ENCODE assay signal across 32 cellular contexts in the genomic region with DNA sequence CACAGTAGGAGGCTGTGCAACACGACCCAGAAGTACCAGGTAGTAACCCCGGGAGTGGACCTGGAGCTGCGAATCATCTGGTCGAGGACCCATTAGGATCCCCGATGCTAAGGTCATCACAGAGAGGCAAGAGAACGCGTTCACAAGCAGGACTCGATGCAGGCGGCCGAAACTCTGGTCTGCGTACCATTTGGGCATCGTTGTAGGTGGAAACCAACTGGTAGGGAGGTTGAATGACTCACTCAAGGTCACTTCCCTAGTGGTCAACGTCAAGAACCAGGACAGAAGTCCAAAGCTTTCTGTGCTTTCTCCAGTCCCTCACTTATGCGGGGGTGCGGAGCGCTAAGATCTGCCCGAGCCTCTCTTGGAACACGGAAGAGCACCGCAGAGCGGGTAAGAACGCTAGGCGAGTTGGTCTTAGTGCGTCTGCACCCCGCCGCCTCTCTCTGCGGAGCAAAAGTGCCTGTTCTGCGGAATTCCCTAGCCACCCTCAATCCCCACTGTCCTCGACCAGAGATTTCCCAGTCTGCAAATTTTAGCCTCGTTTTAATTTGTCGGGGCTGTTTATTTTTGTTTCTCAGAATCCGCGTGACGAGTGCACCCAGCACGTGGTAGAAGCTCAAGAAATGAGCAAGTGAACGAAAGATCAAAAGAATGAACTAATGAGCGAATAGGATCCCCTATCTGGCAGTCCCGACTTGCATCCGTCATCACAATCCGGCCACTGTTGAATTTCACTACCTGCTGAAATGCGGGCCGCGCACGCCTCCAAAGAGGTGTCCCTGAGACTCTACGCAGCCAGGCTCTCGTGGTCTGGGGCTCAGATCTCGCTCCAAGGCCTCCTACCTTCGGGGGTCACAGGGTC. TPM values are rescaled to one million over a fixed set of nuclear protein-coding genes. Genes with fewer than 3 reads are reported as not detected.
DNase-seq lines count a peak whose midpoint lies in the region; ATAC-seq, FAIRE-seq and TF ChIP-seq lines count a peak whose summit lies in the region.
"Had no signal": no experiment of that assay in that cellular context is flagged by ENCODE, and none has a peak within 500 bp of the region (broad histone marks: within the 10 kb centered on the region; RNA-seq: fewer than 3 reads in every experiment).

No MANE protein-coding gene starts in this region.

- H3K4me1 ChIP-seq in GM23338 (ENCODE audit: insufficient read depth) (peaks cover 51% of the 10 kb centered on the region), K562 (replicated peaks in 1 of 2; ENCODE audit: control insufficient read depth in 2 of 2, insufficient read depth in 2 of 2, low read length in 2 of 2) (peaks cover 0 to 23% of the 10 kb centered on the region in 2 experiments; a peak in 1 of 5 replicates), adrenal gland (replicated peaks in 1 of 2) (peaks cover 0 to 3% of the 10 kb centered on the region in 2 donors)
- H3K4me1 ChIP-seq: SJCRH30 had no signal

- peaks cover 14% of the 10 kb centered on the region for H3K9me3 Mint-ChIP-seq in GM23338
- H3K9me3 Mint-ChIP-seq in memory B cell, result no peaks in the 10 kb centered on the region
- H3K9me3 Mint-ChIP-seq in stimulated activated memory B cell treated with anti-CD40 and anti-IgM and Interleukin-4, amounts not matched to agents 10 μg/mL and 1 μg/mL and 100 μg/mL, for 72 hours, result peaks cover 2% of the 10 kb centered on the region
- H3K9me3 Mint-ChIP-seq: activated naive CD4-positive, alpha-beta T cell treated with anti-CD3 and anti-CD28 coated beads, Interleukin-2, amount 50 U/mL, for 72 hours; activated T-helper 2 cell treated with anti-CD3 and anti-CD28 coated beads, Interferon-gamma antibody, Interleukin-2, Interleukin-4, amounts not matched to agents 10 μg/mL and 5 μg/mL and 100 μg/mL, durations not matched to agents 14 hours and 24 hours and 36 hours; mesothelial cell of epicardium; natural killer cell had no signal

- TF ChIP-seq POLR2A in K562 (conservative IDR thresholded peaks at IDR 0.05) (no peak), adrenal gland (IDR thresholded peaks at IDR 0.05) (no peak)

- H3F3A ChIP-seq in GM23338 (replicated peaks; ENCODE audit: low read depth), result peaks cover 6% of the 10 kb centered on the region; the same call in 1 of the 2 replicates

- intact Hi-C loops in K562 (cut with micrococcal nuclease), result no loop called here
- intact Hi-C loops in adrenal gland (cut with DNase I), result no loop called here

- BruUV-seq in K562 (replicated peaks; lab: Mats Ljungman, UMichigan), result no TSS peak

- H4K20me1 ChIP-seq in GM23338 (replicated peaks; ENCODE audit: insufficient read depth) (peaks cover 46% of the 10 kb centered on the region), K562 (replicated peaks; ENCODE audit: control insufficient read depth, insufficient read depth, low read length) (no peaks in the 10 kb centered on the region)

- H3K9me2 ChIP-seq in GM23338 (ENCODE audit: insufficient read depth), result no peaks in the 10 kb centered on the region

- no peaks in the 10 kb centered on the region for H3K9me3 ChIP-seq in K562 (replicated peaks; ENCODE audit: control insufficient read depth, insufficient read depth, low read depth, low read length)
- H3K9me3 ChIP-seq in adrenal gland (replicated peaks in 1 of 3), result no peaks in the 10 kb centered on the region
- H3K9me3 ChIP-seq: ascending aorta, left ventricle myocardium inferior, MG63, pancreas, SJCRH30 had no signal

- TF ChIP-seq CTCF in GM23338 (conservative IDR thresholded peaks at IDR 0.05; ENCODE audit: low read depth in 2 of 2) (0 out of 4 replicates have a peak, but pooled peaks of 1 of the 2 experiments have one; percentile 5), K562 (IDR thresholded peaks at IDR 0.05 in 2 of 3, conservative IDR thresholded peaks at IDR 0.05 in 1 of 3; ENCODE audit: insufficient read depth in 2 of 3, low read depth in 1 of 3, low read length in 3 of 3) (no peak), adrenal gland (IDR thresholded peaks at IDR 0.05) (no peak)

- peak; percentile 61 for DNase-seq in GM23338 (ENCODE audit: low spot score)
- no peak for DNase-seq in K562 (ENCODE audit: extremely low read depth in 1 of 4, low spot score in 3 of 4)
- DNase-seq in memory B cell (ENCODE audit: low spot score in 2 of 2), result no peak
- DNase-seq in 8988T, result no peak
- no peak for DNase-seq in adrenal gland
- DNase-seq: activated CD8-positive, alpha-beta T cell treated with anti-CD3 and anti-CD28 coated beads for 36 hours; CD4-positive, alpha-beta memory T cell; HCEC 1CT; hypothalamus; KG1; left ventricle myocardium inferior; MG63; natural killer cell; NCI-H1417; NCI-H2081; NCI-H2227 treated with DMSO at 0.1 percent for 48 hours; NCI-H526 treated with DMSO at 0.1 percent for 48 hours; SJCRH30; stimulated activated CD4-positive, alpha-beta T cell treated with anti-CD3 and anti-CD28 coated beads, Interleukin-2, amount 100 ng/mL, for 48 hours had no signal

- POLR2A ChIA-PET in K562 (lab: Yijun Ruan, JAX), result no interaction called here

- 0 out of 2 replicates have a peak overlapping the region, but pooled peaks have one; percentile 38 for H2AFZ ChIP-seq in GM23338
- no peak overlapping the region for H2AFZ ChIP-seq in K562 (ENCODE audit: low read depth, low read length)

- 7% methylated on average over 47 of the region's 47 CpGs for WGBS in K562 (ENCODE audit: insufficient coverage, low coverage, missing lambda C conversion rate)
- 17 to 26% (median 22%) methylated on average over 35 to 47 of the region's 47 CpGs for WGBS in adrenal gland, 4 donors

- FAIRE-seq in K562 (lab: Jason Lieb, UNC), result peak; percentile 54
- FAIRE-seq: endometrium, GM12892, pancreas, RCC 7860 had no signal

- ATAC-seq in GM23338, result no peak; the same call in 2 of the 3 replicates
- ATAC-seq in K562, result no peak
- ATAC-seq in memory B cell (ENCODE audit: low read depth), result no peak
- ATAC-seq in stimulated activated memory B cell treated with anti-CD40 and anti-IgM and Interleukin-4, amounts not matched to agents 10 μg/mL and 1 μg/mL and 100 μg/mL, for 72 hours, result no peak
- no peak for ATAC-seq in GM21367 (IDR thresholded peaks at IDR 0.05; ENCODE audit: unreplicated experiment)
- ATAC-seq: activated CD4-positive, CD25-positive, alpha-beta regulatory T cell treated with anti-CD3 and anti-CD28 coated beads, Interleukin-2, amount 50 U/mL, for 24 hours; activated CD8-positive, alpha-beta T cell treated with anti-CD3 and anti-CD28 coated beads for 36 hours; activated naive CD4-positive, alpha-beta T cell treated with anti-CD3 and anti-CD28 coated beads, Interleukin-2, amount 50 U/mL, for 72 hours; gastroesophageal sphincter; natural killer cell; pancreas; right cardiac atrium had no signal

- H3K27me3 ChIP-seq in GM23338 (ENCODE audit: insufficient read depth), result peaks cover 100% of the 10 kb centered on the region
- H3K27me3 ChIP-seq in K562 (ENCODE audit: control insufficient read depth in 2 of 2, insufficient read depth in 2 of 2, low read length in 2 of 2), result peaks cover 62 to 93% of the 10 kb centered on the region in 2 experiments
- peaks cover 86% of the 10 kb centered on the region for H3K27me3 ChIP-seq in adrenal gland
- H3K27me3 ChIP-seq: MG63, SJCRH30 had no signal

- H3K4me3 Mint-ChIP-seq in GM23338, result peak overlapping the region; percentile 36
- H3K4me3 Mint-ChIP-seq in memory B cell, result peak overlapping the region; percentile 44
- peak overlapping the region; percentile 54 for H3K4me3 Mint-ChIP-seq in stimulated activated memory B cell treated with anti-CD40 and anti-IgM and Interleukin-4, amounts not matched to agents 10 μg/mL and 1 μg/mL and 100 μg/mL, for 72 hours
- H3K4me3 Mint-ChIP-seq: activated CD8-positive, alpha-beta T cell treated with anti-CD3 and anti-CD28 coated beads for 36 hours; mesothelial cell of epicardium; natural killer cell had no signal

- CTCF ChIA-PET in K562 (lab: Yijun Ruan, JAX; ENCODE audit: low intra/inter-chr PET ratio), result no interaction called here

- peaks cover 62% of the 10 kb centered on the region for H3K4me1 Mint-ChIP-seq in GM23338
- H3K4me1 Mint-ChIP-seq in memory B cell, result peaks cover 33% of the 10 kb centered on the region
- H3K4me1 Mint-ChIP-seq in stimulated activated memory B cell treated with anti-CD40 and anti-IgM and Interleukin-4, amounts not matched to agents 10 μg/mL and 1 μg/mL and 100 μg/mL, for 72 hours, result peaks cover 57% of the 10 kb centered on the region

- H3K36me3 Mint-ChIP-seq in GM23338 (ENCODE audit: low read depth) (peaks cover 3% of the 10 kb centered on the region; the same call in 1 of the 3 replicates), memory B cell (no peaks in the 10 kb centered on the region)
- peaks cover 4% of the 10 kb centered on the region for H3K36me3 Mint-ChIP-seq in stimulated activated memory B cell treated with anti-CD40 and anti-IgM and Interleukin-4, amounts not matched to agents 10 μg/mL and 1 μg/mL and 100 μg/mL, for 72 hours
- H3K36me3 Mint-ChIP-seq: mesothelial cell of epicardium, natural killer cell had no signal

- no peaks in the 10 kb centered on the region for H3K9me1 ChIP-seq in K562 (ENCODE audit: control insufficient read depth, insufficient read depth, low read length)

- H3K27ac Mint-ChIP-seq in GM23338 (no peak overlapping the region), memory B cell (no peak overlapping the region)
- no peak overlapping the region for H3K27ac Mint-ChIP-seq in stimulated activated memory B cell treated with anti-CD40 and anti-IgM and Interleukin-4, amounts not matched to agents 10 μg/mL and 1 μg/mL and 100 μg/mL, for 72 hours
- H3K27ac Mint-ChIP-seq: activated CD8-positive, alpha-beta T cell treated with anti-CD3 and anti-CD28 coated beads for 36 hours; activated naive CD4-positive, alpha-beta T cell treated with anti-CD3 and anti-CD28 coated beads, Interleukin-2, amount 50 U/mL, for 72 hours; activated T-helper 2 cell treated with anti-CD3 and anti-CD28 coated beads, Interferon-gamma antibody, Interleukin-2, Interleukin-4, amounts not matched to agents 10 μg/mL and 5 μg/mL and 100 μg/mL, durations not matched to agents 14 hours and 24 hours and 36 hours; mesothelial cell of epicardium; natural killer cell had no signal

- peak overlapping the region; percentile 39 for H3K4me3 ChIP-seq in GM23338
- no peak overlapping the region for H3K4me3 ChIP-seq in K562
- no peak overlapping the region for H3K4me3 ChIP-seq in adrenal gland
- H3K4me3 ChIP-seq: ascending aorta, gastroesophageal sphincter, left ventricle myocardium inferior, MG63, pancreas, SJCRH30 had no signal

- no peaks in the 10 kb centered on the region; the same call in 1 of the 2 replicates for H3K36me3 ChIP-seq in GM23338 (ENCODE audit: insufficient read depth)
- no peaks in the 10 kb centered on the region for H3K36me3 ChIP-seq in K562 (ENCODE audit: control insufficient read depth, insufficient read depth, low read length)
- H3K36me3 ChIP-seq in adrenal gland (replicated peaks in 1 of 2), result no peaks in the 10 kb centered on the region
- H3K36me3 ChIP-seq: ascending aorta, left ventricle myocardium inferior, MG63, pancreas, SJCRH30 had no signal

- H3K27me3 Mint-ChIP-seq in GM23338 (ENCODE audit: insufficient read depth, low read depth, poor library complexity), result peaks cover 100% of the 10 kb centered on the region
- H3K27me3 Mint-ChIP-seq in memory B cell, result peaks cover 43% of the 10 kb centered on the region
- peaks cover 83% of the 10 kb centered on the region for H3K27me3 Mint-ChIP-seq in stimulated activated memory B cell treated with anti-CD40 and anti-IgM and Interleukin-4, amounts not matched to agents 10 μg/mL and 1 μg/mL and 100 μg/mL, for 72 hours

- H3K27ac ChIP-seq in GM23338 (ENCODE audit: low read depth), result no peak overlapping the region
- no peak overlapping the region for H3K27ac ChIP-seq in K562 (ENCODE audit: extremely low read depth, low read depth, low read length)
- no peak overlapping the region for H3K27ac ChIP-seq in adrenal gland
- H3K27ac ChIP-seq: ascending aorta, gastroesophageal sphincter, left ventricle myocardium inferior, pancreas, SJCRH30 had no signal

- no peak overlapping the region for H3K9ac ChIP-seq in K562 (ENCODE audit: insufficient read depth in 1 of 2, low read depth in 2 of 2, low read length in 2 of 2)

- no peak for TF ChIP-seq EP300 in K562 (IDR thresholded peaks at IDR 0.05; ENCODE audit: low read length)

- in situ Hi-C loops in K562 (cut with MboI), result no loop called here

- no peak for TF ChIP-seq RAD21 in K562 (CRISPR knock-in tag; conservative IDR thresholded peaks at IDR 0.05 in 1 of 2, IDR thresholded peaks at IDR 0.05 in 1 of 2)

- H3K4me2 ChIP-seq in GM23338 (peak overlapping the region; percentile 60), K562 (ENCODE audit: insufficient read depth, low read length) (no peak overlapping the region)

- H3K79me2 ChIP-seq in GM23338 (replicated peaks; ENCODE audit: insufficient read depth), result no peaks in the 10 kb centered on the region
- H3K79me2 ChIP-seq in K562 (ENCODE audit: control insufficient read depth, insufficient read depth, low read length), result no peaks in the 10 kb centered on the region

RNA-seq across cellular contexts. Expression of a gene that starts 12.2 kb away (rescaled TPM):
- 0.07 TPM in 1 of 2 replicates, not detected in the other for total RNA-seq in GM23338 (2014; rRNA removed; shearing (Covaris generic))
- polyA plus RNA-seq in GM23338 (2016; fragmentation: Nextera tagmentation; extraction: Ambion mirVana) (not detected in 2 replicates), K562 (2011; rRNA removed) (0.05 and 0.21 TPM in 2 replicates), K562 (2014; fragmentation: Illumina TruSeq; extraction: Trizol) (1.6 and 2.8 TPM in 2 replicates), K562 (2014; fragmentation: Nextera tagmentation; extraction: Ambion mirVana) (under 1 TPM; 0.10 TPM), K562 (2014; rRNA removed) (1.7 and 2.4 TPM in 2 replicates), adrenal gland (1 to 10 TPM in 2 of 3 donors, under 1 TPM in 1; 0.81 to 9.6 (median 8.1) TPM)
- 1.3 and 1.6 TPM in 2 replicates for total RNA-seq in K562 (2011; cell fraction: chromatin; rRNA removed; ENCODE audit: low replicate concordance)
- total RNA-seq in K562 (2011; cell fraction: nucleolus; rRNA removed), result 1.1 and 2.3 TPM in 2 replicates
- 1.2 and 1.5 TPM in 2 replicates for total RNA-seq in K562 (2011; cell fraction: nucleoplasm; rRNA removed)
- total RNA-seq in K562 (2014; rRNA removed) (2.2 and 2.6 TPM in 2 replicates), K562 (2014; rRNA removed; fragmentation: Illumina TruSeq; extraction: Trizol) (0.69 and 0.70 TPM in 2 replicates), K562 (2015; rRNA removed; fragmentation: Illumina TruSeq; extraction: Trizol) (1.2 and 1.7 TPM in 2 replicates), K562 (2021) (2.3 and 3.0 TPM in 2 replicates), adrenal gland (10 to 100 TPM in 2 of 8 donors, 1 to 10 TPM in 6; 4.5 to 13.8 (median 7.0) TPM)
- polyA plus RNA-seq in K562 (2011; cell fraction: cytosol; rRNA removed), result 0.01 and 0.72 TPM in 2 replicates
- polyA plus RNA-seq in K562 (2011; cell fraction: nucleus; rRNA removed), result 0.18 and 1.6 TPM in 2 replicates
- 2.7 and 3.6 TPM in 2 replicates for polyA plus RNA-seq in K562 (2012)
- polyA minus RNA-seq in K562 (2011; rRNA and poly(A)+ RNA removed), result 0.06 and 0.21 TPM in 2 replicates
- polyA minus RNA-seq in K562 (2011; cell fraction: cytosol; rRNA and poly(A)+ RNA removed), result 0.67 TPM in 1 of 2 replicates, not detected in the other
- polyA minus RNA-seq in K562 (2011; cell fraction: nucleus; rRNA and poly(A)+ RNA removed), result 0.22 and 0.54 TPM in 2 replicates
- total RNA-seq: activated CD8-positive, alpha-beta T cell treated with anti-CD3 and anti-CD28 coated beads for 36 hours had no signal
- polyA plus RNA-seq: CD4-positive, alpha-beta memory T cell had no signal
